ENCODE assay signal across 29 cellular contexts in the genomic region with DNA sequence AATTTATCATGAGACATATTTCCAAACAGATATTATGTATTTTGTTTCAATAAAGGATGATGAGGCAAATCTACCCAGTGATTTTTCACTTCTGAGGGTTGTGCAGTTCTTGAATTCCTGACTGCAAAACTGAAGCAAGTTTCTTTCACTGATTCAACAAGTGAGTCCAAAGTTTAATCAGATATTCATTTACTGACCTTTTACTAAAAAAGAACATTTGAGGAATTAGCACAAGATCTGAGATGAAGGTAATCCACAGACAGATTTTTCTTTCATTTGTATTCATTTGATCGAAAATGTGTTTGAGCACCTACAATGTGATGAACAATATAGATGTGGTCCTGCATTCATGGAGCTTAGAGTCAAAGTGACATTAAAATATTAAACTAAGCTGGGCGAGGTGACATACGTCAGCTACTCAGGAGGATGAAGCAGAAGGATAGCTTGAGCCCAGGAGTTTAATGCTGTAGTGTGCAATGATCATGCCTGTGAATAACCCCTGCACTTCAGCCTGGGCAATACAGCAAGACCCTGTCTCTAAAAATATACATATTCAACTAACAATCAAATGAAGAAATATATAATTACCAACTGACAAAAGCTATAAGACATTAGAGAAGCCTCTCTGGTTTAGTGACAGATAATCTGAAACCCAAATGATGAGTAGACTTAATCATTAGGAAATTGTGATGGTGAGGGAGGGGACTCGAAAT.
DNase-seq lines count a peak whose midpoint lies in the region; ATAC-seq, FAIRE-seq and TF ChIP-seq lines count a peak whose summit lies in the region.
"Had no signal": no experiment of that assay in that cellular context is flagged by ENCODE, and none has a peak within 500 bp of the region (broad histone marks: within the 10 kb centered on the region; RNA-seq: fewer than 3 reads in every experiment).

No MANE protein-coding gene starts in this region.

- peak overlapping the region; percentile 3 for H3K27ac Mint-ChIP-seq in astrocyte (ENCODE audit: unreplicated experiment)
- H3K27ac Mint-ChIP-seq in stimulated activated memory B cell treated with anti-CD40 and anti-IgM and Interleukin-4, amounts not matched to agents 10 μg/mL and 1 μg/mL and 100 μg/mL, for 72 hours = peak overlapping the region; percentile 56
- no peak overlapping the region for H3K27ac Mint-ChIP-seq in activated CD8-positive, alpha-beta T cell treated with anti-CD3 and anti-CD28 coated beads, Interleukin-2, amount 10 ng/mL, durations not matched to agents 7 days and 5 days
- H3K27ac Mint-ChIP-seq: activated naive CD4-positive, alpha-beta T cell treated with anti-CD3 and anti-CD28 coated beads, Interleukin-2, amount 50 U/mL, for 24 hours; activated T-helper 17 cell treated with anti-CD3 and anti-CD28 coated beads, Interleukin-2, amount 50 U/mL, for 72 hours had no signal

- CTCF ChIA-PET in activated CD8-positive, alpha-beta T cell treated with anti-CD3 and anti-CD28 coated beads, Interleukin-2, amount 10 ng/mL, durations not matched to agents 7 days and 5 days (lab: Charles Lee) = interaction anchor here (1.0 to 4.2 kb wide), 4 partner anchors 12 to 31 kb away, joined by 3 to 19 read pairs (median 4); no protein-coding TSS in a partner anchor

- TF ChIP-seq POLR2A in GM19099 (IDR thresholded peaks at IDR 0.05; ENCODE audit: extremely low read depth, insufficient read length, low read depth) = peak; percentile 10

- no peaks in the 10 kb centered on the region for H4K20me1 ChIP-seq in astrocyte (ENCODE audit: insufficient read depth, low read length)

- H3K4me1 Mint-ChIP-seq in astrocyte (ENCODE audit: low read depth, unreplicated experiment) = no peaks in the 10 kb centered on the region
- peaks cover 49% of the 10 kb centered on the region for H3K4me1 Mint-ChIP-seq in stimulated activated memory B cell treated with anti-CD40 and anti-IgM and Interleukin-4, amounts not matched to agents 10 μg/mL and 1 μg/mL and 100 μg/mL, for 72 hours
- H3K4me1 Mint-ChIP-seq in activated CD8-positive, alpha-beta T cell treated with anti-CD3 and anti-CD28 coated beads, Interleukin-2, amount 10 ng/mL, durations not matched to agents 7 days and 5 days (ENCODE audit: low read depth) = peaks cover 17% of the 10 kb centered on the region
- H3K4me1 Mint-ChIP-seq: activated T-helper 17 cell treated with anti-CD3 and anti-CD28 coated beads, Interleukin-2, amount 50 U/mL, for 72 hours had no signal

- H3K4me1 ChIP-seq in astrocyte (ENCODE audit: insufficient read depth, low read length) (no peaks in the 10 kb centered on the region), kidney (ENCODE audit: control insufficient read depth in 1 of 2, insufficient read depth in 1 of 2, low read depth in 1 of 2, low read length in 2 of 2) (peaks cover 4 to 14% of the 10 kb centered on the region in 2 donors), aorta (ENCODE audit: control insufficient read depth in 1 of 2, insufficient read depth in 2 of 2, low read length in 2 of 2) (peaks cover 0 to 2% of the 10 kb centered on the region in 2 donors)

- 95 to 98% methylated on average over 4 of the region's 4 CpGs for WGBS in aorta, 2 donors

- peaks cover 3% of the 10 kb centered on the region for H3K27me3 Mint-ChIP-seq in astrocyte (ENCODE audit: low read depth, unreplicated experiment)
- no peaks in the 10 kb centered on the region for H3K27me3 Mint-ChIP-seq in stimulated activated memory B cell treated with anti-CD40 and anti-IgM and Interleukin-4, amounts not matched to agents 10 μg/mL and 1 μg/mL and 100 μg/mL, for 72 hours
- H3K27me3 Mint-ChIP-seq in activated CD8-positive, alpha-beta T cell treated with anti-CD3 and anti-CD28 coated beads, Interleukin-2, amount 10 ng/mL, durations not matched to agents 7 days and 5 days (ENCODE audit: low read depth) = no peaks in the 10 kb centered on the region
- H3K27me3 Mint-ChIP-seq: activated naive CD4-positive, alpha-beta T cell treated with anti-CD3 and anti-CD28 coated beads, Interleukin-2, amount 50 U/mL, for 24 hours had no signal

- no peak overlapping the region for H2AFZ ChIP-seq in astrocyte (ENCODE audit: low read depth, low read length)

- H3K4me3 ChIP-seq in astrocyte (ENCODE audit: insufficient read depth, low read depth, low read length) (no peak overlapping the region), kidney (ENCODE audit: low read length in 2 of 2) (no peak overlapping the region), aorta (ENCODE audit: low read length in 2 of 2) (no peak overlapping the region)
- H3K4me3 ChIP-seq: GM23338, SJCRH30 had no signal

- FAIRE-seq in astrocyte (lab: Jason Lieb, UNC) (no peak), kidney (lab: Jason Lieb, UNC) (no peak)
- FAIRE-seq: D721Med had no signal

- intact Hi-C loops in kidney (cut with DNase I) (no loop called here), aorta (cut with DNase I) (no loop called here)

- H3K4me2 ChIP-seq in astrocyte (ENCODE audit: low read length) = no peak overlapping the region
- H3K4me2 ChIP-seq: GM23338 had no signal

- TF ChIP-seq CTCF in astrocyte (IDR thresholded peaks at IDR 0.05; ENCODE audit: insufficient read depth, low read depth, low read length) (no peak), kidney (IDR thresholded peaks at IDR 0.05; ENCODE audit: borderline replicate concordance, extremely low read depth, insufficient read depth) (no peak)

- no peak overlapping the region for H3K9ac ChIP-seq in astrocyte (ENCODE audit: low read length)
- H3K9ac ChIP-seq in kidney (ENCODE audit: low read length in 2 of 2) = no peak overlapping the region

- H3K79me2 ChIP-seq in astrocyte (ENCODE audit: insufficient read depth, low read length) = no peaks in the 10 kb centered on the region

- H3K9me3 ChIP-seq in astrocyte (ENCODE audit: insufficient read depth, low read depth, low read length) (no peaks in the 10 kb centered on the region), kidney (ENCODE audit: control insufficient read depth in 1 of 2, low read length in 2 of 2) (no peaks in the 10 kb centered on the region), aorta (ENCODE audit: control insufficient read depth, low read length) (no peaks in the 10 kb centered on the region)
- H3K9me3 ChIP-seq: SJCRH30 had no signal

- H3K27ac ChIP-seq in astrocyte (ENCODE audit: low read depth, low read length) (no peak overlapping the region), kidney (ENCODE audit: low read depth in 2 of 2, low read length in 2 of 2) (peak overlapping the region; percentile 60 to 66), aorta (ENCODE audit: low read depth in 1 of 2, low read length in 2 of 2) (no peak overlapping the region)
- H3K27ac ChIP-seq: C4-2B, HL-60, SJCRH30 had no signal

- DNase-seq in astrocyte (ENCODE audit: low read depth) (no peak), kidney (no peak), aorta (no peak), DMS114 treated with DMSO at 0.1 percent for 48 hours (lab: John Stamatoyannopoulos, UW; ENCODE audit: unreplicated experiment) (no peak)
- DNase-seq in activated CD8-positive, alpha-beta T cell treated with anti-CD3 and anti-CD28 coated beads, Interleukin-2, amount 10 ng/mL, durations not matched to agents 7 days and 5 days = no peak
- DNase-seq: activated CD4-positive, alpha-beta T cell treated with anti-CD3 and anti-CD28 coated beads, Interleukin-2, amount 50 U/mL, for 48 hours; activated CD8-positive, alpha-beta memory T cell treated with anti-CD3 and anti-CD28 coated beads, Interleukin-2, amount 50 U/mL, for 48 hours; anterior cingulate cortex; cortex of kidney; left ventricle myocardium superior; naive thymus-derived CD4-positive, alpha-beta T cell; NCI-H1048; NCI-H1694 treated with DMSO at 0.1 percent for 48 hours; NCI-H2171; NCI-H524; nucleus accumbens; SJCRH30; substantia nigra had no signal

- POLR2A ChIA-PET in activated CD8-positive, alpha-beta T cell treated with anti-CD3 and anti-CD28 coated beads, Interleukin-2, amount 10 ng/mL, durations not matched to agents 7 days and 5 days (lab: Charles Lee) = no interaction called here

- no peak for ATAC-seq in stimulated activated memory B cell treated with anti-CD40 and anti-IgM and Interleukin-4, amounts not matched to agents 10 μg/mL and 1 μg/mL and 100 μg/mL, for 72 hours
- ATAC-seq in aorta (ENCODE audit: low FRiP score) = no peak
- no peak for ATAC-seq in HG02981 (IDR thresholded peaks at IDR 0.05; ENCODE audit: unreplicated experiment)
- no peak for ATAC-seq in activated CD8-positive, alpha-beta T cell treated with anti-CD3 and anti-CD28 coated beads, Interleukin-2, amount 10 ng/mL, durations not matched to agents 7 days and 5 days
- ATAC-seq: activated CD4-positive, CD25-positive, alpha-beta regulatory T cell treated with anti-CD3 and anti-CD28 coated beads, Interleukin-2, amount 50 U/mL, for 24 hours; GM23338; left ventricle myocardium superior; naive thymus-derived CD4-positive, alpha-beta T cell had no signal

- no peaks in the 10 kb centered on the region for H3K36me3 Mint-ChIP-seq in astrocyte (ENCODE audit: low read depth, unreplicated experiment)
- peaks cover 6% of the 10 kb centered on the region for H3K36me3 Mint-ChIP-seq in stimulated activated memory B cell treated with anti-CD40 and anti-IgM and Interleukin-4, amounts not matched to agents 10 μg/mL and 1 μg/mL and 100 μg/mL, for 72 hours
- no peaks in the 10 kb centered on the region for H3K36me3 Mint-ChIP-seq in activated CD8-positive, alpha-beta T cell treated with anti-CD3 and anti-CD28 coated beads, Interleukin-2, amount 10 ng/mL, durations not matched to agents 7 days and 5 days (ENCODE audit: low read depth)
- H3K36me3 Mint-ChIP-seq: activated naive CD4-positive, alpha-beta T cell treated with anti-CD3 and anti-CD28 coated beads, Interleukin-2, amount 50 U/mL, for 24 hours; mesothelial cell of epicardium had no signal

- no peak overlapping the region for H3K4me3 Mint-ChIP-seq in astrocyte (ENCODE audit: unreplicated experiment)
- no peak overlapping the region for H3K4me3 Mint-ChIP-seq in stimulated activated memory B cell treated with anti-CD40 and anti-IgM and Interleukin-4, amounts not matched to agents 10 μg/mL and 1 μg/mL and 100 μg/mL, for 72 hours
- no peak overlapping the region for H3K4me3 Mint-ChIP-seq in activated CD8-positive, alpha-beta T cell treated with anti-CD3 and anti-CD28 coated beads, Interleukin-2, amount 10 ng/mL, durations not matched to agents 7 days and 5 days
- H3K4me3 Mint-ChIP-seq: activated naive CD4-positive, alpha-beta T cell treated with anti-CD3 and anti-CD28 coated beads, Interleukin-2, amount 50 U/mL, for 24 hours; activated T-helper 17 cell treated with anti-CD3 and anti-CD28 coated beads, Interleukin-2, amount 50 U/mL, for 72 hours; GM23338; mesothelial cell of epicardium; naive thymus-derived CD4-positive, alpha-beta T cell had no signal

- H3K27me3 ChIP-seq in astrocyte (ENCODE audit: insufficient read depth, low read length) = no peaks in the 10 kb centered on the region
- no peaks in the 10 kb centered on the region for H3K27me3 ChIP-seq in aorta (ENCODE audit: control insufficient read depth in 1 of 2, insufficient read depth in 2 of 2, low read length in 1 of 2)
- H3K27me3 ChIP-seq: SJCRH30 had no signal

- H3K36me3 ChIP-seq in astrocyte (ENCODE audit: insufficient read depth, low read length) = no peaks in the 10 kb centered on the region
- no peaks in the 10 kb centered on the region for H3K36me3 ChIP-seq in kidney (ENCODE audit: control insufficient read depth in 1 of 2, insufficient read depth in 2 of 2, low read length in 2 of 2)
- H3K36me3 ChIP-seq in aorta (ENCODE audit: control insufficient read depth in 1 of 2, insufficient read depth in 2 of 2, low read length in 1 of 2) = no peaks in the 10 kb centered on the region
- H3K36me3 ChIP-seq: SJCRH30 had no signal

- no peaks in the 10 kb centered on the region for H3K9me3 Mint-ChIP-seq in astrocyte (ENCODE audit: unreplicated experiment)
- peaks cover 5% of the 10 kb centered on the region for H3K9me3 Mint-ChIP-seq in stimulated activated memory B cell treated with anti-CD40 and anti-IgM and Interleukin-4, amounts not matched to agents 10 μg/mL and 1 μg/mL and 100 μg/mL, for 72 hours
- H3K9me3 Mint-ChIP-seq in activated CD8-positive, alpha-beta T cell treated with anti-CD3 and anti-CD28 coated beads, Interleukin-2, amount 10 ng/mL, durations not matched to agents 7 days and 5 days (ENCODE audit: insufficient read depth) = no peaks in the 10 kb centered on the region
- H3K9me3 Mint-ChIP-seq: activated naive CD4-positive, alpha-beta T cell treated with anti-CD3 and anti-CD28 coated beads, Interleukin-2, amount 50 U/mL, for 24 hours; activated T-helper 17 cell treated with anti-CD3 and anti-CD28 coated beads, Interleukin-2, amount 50 U/mL, for 72 hours; GM23338; mesothelial cell of epicardium had no signal

Comparison
In these comparisons a context has a peak if more than half of its experiments do, and no peak if none do; other contexts are left out.
1. H3K27ac ChIP-seq: peak in kidney (2 of 2); none in astrocyte (single experiment) and aorta (0 of 2).